In genomic region chr22:46587492-46588278, GRCh38 we compare ENCODE assay signal across 8 cellular contexts. TPM values are rescaled to one million over a fixed set of nuclear protein-coding genes. Genes with fewer than 3 reads are reported as not detected.
DNase-seq lines count a peak whose midpoint lies in the region; ATAC-seq and TF ChIP-seq lines count a peak whose summit lies in the region.

No MANE protein-coding gene starts in this region.

- ATAC-seq in GM18861 (IDR thresholded peaks at IDR 0.05; ENCODE audit: unreplicated experiment) = peak; percentile 38
- ATAC-seq in GM21786 (IDR thresholded peaks at IDR 0.05; ENCODE audit: unreplicated experiment) = peak; percentile 49
- no peak for ATAC-seq in HG03469 (IDR thresholded peaks at IDR 0.05; ENCODE audit: unreplicated experiment)

- H2AFZ ChIP-seq in OCI-LY3 (ENCODE audit: low read depth, low read length) = no peak overlapping the region

- no peak for DNase-seq in right atrium auricular region (ENCODE audit: low spot score)
- no peak for DNase-seq in NCI-H2107 (lab: John Stamatoyannopoulos, UW)
- no peak for DNase-seq in NCI-H187 (lab: John Stamatoyannopoulos, UW)
- no peak for DNase-seq in NCI-H526 (lab: John Stamatoyannopoulos, UW)

- H3K4me3 ChIP-seq in OCI-LY3 (ENCODE audit: low read length) (peak overlapping the region; percentile 81), right atrium auricular region (no peak overlapping the region)

- H3K27ac ChIP-seq in OCI-LY3 (ENCODE audit: low read length) (peak overlapping the region; percentile 91), right atrium auricular region (peak overlapping the region; percentile 92 to 94)

- peaks cover 5% of the 10 kb centered on the region; the same call in 1 of the 2 replicates for H4K20me1 ChIP-seq in OCI-LY3 (ENCODE audit: insufficient read depth, low read length)

- H3K79me2 ChIP-seq in OCI-LY3 (ENCODE audit: low read length) = peaks cover 82% of the 10 kb centered on the region

- peak overlapping the region; percentile 98 for H3K9ac ChIP-seq in OCI-LY3 (ENCODE audit: low read length)

- H3K4me1 ChIP-seq in OCI-LY3 (ENCODE audit: low read length) (peaks cover 70% of the 10 kb centered on the region), right atrium auricular region (peaks cover 0 to 85% of the 10 kb centered on the region in 2 donors)

- H3K9me3 ChIP-seq in OCI-LY3 (ENCODE audit: insufficient read depth, low read length) (no peaks in the 10 kb centered on the region), right atrium auricular region (no peaks in the 10 kb centered on the region)

- peak overlapping the region; percentile 97 for H3K4me2 ChIP-seq in OCI-LY3 (ENCODE audit: low read length)

- H3K36me3 ChIP-seq in OCI-LY3 (replicated peaks; ENCODE audit: low read depth, low read length) = peaks cover 3% of the 10 kb centered on the region
- no peaks in the 10 kb centered on the region for H3K36me3 ChIP-seq in right atrium auricular region

- no peak for TF ChIP-seq CTCF in OCI-LY3 (IDR thresholded peaks at IDR 0.05; ENCODE audit: low read depth, low read length)
- no peak for TF ChIP-seq CTCF in right atrium auricular region (IDR thresholded peaks at IDR 0.05)

- no peaks in the 10 kb centered on the region for H3K27me3 ChIP-seq in OCI-LY3 (ENCODE audit: low read depth, low read length)
- H3K27me3 ChIP-seq in right atrium auricular region = no peaks in the 10 kb centered on the region

RNA-seq across cellular contexts. Expression of gene GRAMD4, which starts 32.5 kb away (rescaled TPM):
- 10 to 100 TPM; 29.1 to 31.6 TPM for total RNA-seq in right atrium auricular region

RNA-seq across cellular contexts. Expression of gene CELSR1, which starts 50.3 kb away (rescaled TPM):
- total RNA-seq in right atrium auricular region = 1 to 10 TPM; 7.1 to 9.6 TPM
